In the genomic region with DNA sequence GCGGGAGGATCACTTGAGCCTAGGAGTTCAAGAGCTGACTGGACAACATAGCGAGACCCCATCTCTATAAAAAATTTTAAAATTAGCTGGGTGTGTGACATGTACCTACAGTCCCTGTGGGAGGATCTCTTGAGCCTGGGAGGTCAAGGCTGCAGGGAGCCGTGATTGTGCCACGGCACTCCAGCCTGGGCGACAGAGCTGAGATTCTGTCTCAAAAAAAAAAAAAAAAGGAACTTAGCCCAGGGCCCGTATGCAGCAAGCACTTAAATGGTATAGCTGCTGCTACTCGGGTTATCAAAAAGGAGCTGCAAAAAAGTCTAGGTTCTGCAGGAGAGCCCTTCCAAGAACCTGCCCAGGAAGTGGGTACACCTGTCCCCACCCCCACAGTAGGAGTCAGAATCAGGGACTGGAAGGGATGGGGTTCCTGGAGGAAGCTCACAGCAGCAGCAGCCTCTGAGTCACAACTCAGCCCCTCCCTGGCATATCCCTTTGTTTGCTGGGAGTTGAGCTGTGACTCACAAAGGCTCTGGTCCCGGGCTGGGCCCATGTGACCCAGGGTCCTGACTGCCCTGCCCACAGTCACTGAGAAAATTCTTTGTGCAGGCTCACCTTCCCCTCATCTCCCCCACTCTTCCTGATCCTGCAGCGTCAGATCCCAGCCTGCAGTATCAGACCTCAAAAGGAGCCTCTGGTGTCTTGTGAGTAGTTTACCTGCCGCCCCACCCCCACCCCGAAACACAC, we compare ENCODE assay signal across 9 cellular contexts. TPM values are rescaled to one million over a fixed set of nuclear protein-coding genes. Genes with fewer than 3 reads are reported as not detected.
DNase-seq lines count a peak whose midpoint lies in the region; ATAC-seq, FAIRE-seq and TF ChIP-seq lines count a peak whose summit lies in the region.
"Had no signal": no experiment of that assay in that cellular context is flagged by ENCODE, and none has a peak within 500 bp of the region (broad histone marks: within the 10 kb centered on the region; RNA-seq: fewer than 3 reads in every experiment).

A gene with protein sequence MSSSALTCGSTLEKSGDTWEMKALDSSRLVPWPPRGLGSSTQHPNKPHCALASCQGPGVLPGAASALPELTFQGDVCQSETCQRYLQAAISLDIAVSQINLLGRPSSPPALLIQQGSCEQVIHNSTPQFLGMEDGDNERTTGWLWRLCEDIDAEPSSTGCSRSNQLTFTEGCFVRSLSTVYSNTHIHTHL (plus strand): TSS at position 576 of the 741 bp plus-strand sequence. CDS start 13,031 bp downstream, outside the sequence.

- no peak for TF ChIP-seq POLR2A in GM12892 (IDR thresholded peaks at IDR 0.05; ENCODE audit: low read depth, low read length)

- CTCF ChIA-PET in BJ (lab: Yijun Ruan, JAX): interaction anchor here (1.6 kb wide), 1 partner anchor 18 kb away, joined by 4 read pairs; no protein-coding TSS in a partner anchor
- CTCF ChIA-PET in activated CD8-positive, alpha-beta memory T cell treated with anti-CD3 and anti-CD28 coated beads, Interleukin-2, amount 10 ng/mL, durations not matched to agents 7 days and 5 days (lab: Charles Lee): no interaction called here

- peaks cover 9% of the 10 kb centered on the region for H3K27me3 Mint-ChIP-seq in activated CD8-positive, alpha-beta memory T cell treated with anti-CD3 and anti-CD28 coated beads, Interleukin-2, amount 10 ng/mL, durations not matched to agents 7 days and 5 days

- H3K4me1 Mint-ChIP-seq in activated CD8-positive, alpha-beta memory T cell treated with anti-CD3 and anti-CD28 coated beads, Interleukin-2, amount 10 ng/mL, durations not matched to agents 7 days and 5 days: peaks cover 7% of the 10 kb centered on the region

- H3K27ac Mint-ChIP-seq in activated CD8-positive, alpha-beta memory T cell treated with anti-CD3 and anti-CD28 coated beads, Interleukin-2, amount 10 ng/mL, durations not matched to agents 7 days and 5 days: no peak within 1 kb of the TSS
- H3K27ac Mint-ChIP-seq: memory B cell had no signal

- H3K36me3 Mint-ChIP-seq in activated CD8-positive, alpha-beta memory T cell treated with anti-CD3 and anti-CD28 coated beads, Interleukin-2, amount 10 ng/mL, durations not matched to agents 7 days and 5 days: no peaks in the 10 kb centered on the region

- no peak for FAIRE-seq in GM12892 (lab: Jason Lieb, UNC)

- H3K9me3 Mint-ChIP-seq in activated CD8-positive, alpha-beta memory T cell treated with anti-CD3 and anti-CD28 coated beads, Interleukin-2, amount 10 ng/mL, durations not matched to agents 7 days and 5 days (ENCODE audit: low read depth): no peaks in the 10 kb centered on the region

- H3K4me3 Mint-ChIP-seq in activated CD8-positive, alpha-beta memory T cell treated with anti-CD3 and anti-CD28 coated beads, Interleukin-2, amount 10 ng/mL, durations not matched to agents 7 days and 5 days: no peak within 1 kb of the TSS
- H3K4me3 Mint-ChIP-seq: memory B cell had no signal

- no peak within 1 kb of the TSS for H3K4me3 ChIP-seq in BJ (ENCODE audit: low read depth, low read length)

- POLR2A ChIA-PET in BJ (lab: Charles Lee): no interaction called here

- H3K36me3 ChIP-seq in BJ (ENCODE audit: control insufficient read depth, insufficient read depth, low read length): no peaks in the 10 kb centered on the region

- peak; percentile 37 for DNase-seq in BJ (ENCODE audit: low read depth)
- peak; percentile 17 for DNase-seq in HuH-7 (ENCODE audit: low spot score)
- DNase-seq in anterior cingulate cortex (lab: John Stamatoyannopoulos, UW): peak in 40 of 58 donors; percentile 6 to 82 (median 34)
- DNase-seq in hippocampal formation (lab: John Stamatoyannopoulos, UW): peak; percentile 7 to 37
- peak; percentile 69 for DNase-seq in sciatic nerve (ENCODE audit: low spot score)
- DNase-seq in activated CD8-positive, alpha-beta memory T cell treated with anti-CD3 and anti-CD28 coated beads, Interleukin-2, amount 10 ng/mL, durations not matched to agents 7 days and 5 days: no peak
- DNase-seq in GM12892 (ENCODE audit: insufficient read length): no peak

- intact Hi-C loops in sciatic nerve (cut with DNase I): no loop called here

- TF ChIP-seq CTCF in BJ (IDR thresholded peaks at IDR 0.05; ENCODE audit: insufficient read depth, low read depth, low read length): no peak

- ATAC-seq in sciatic nerve: peak; percentile 89
- no peak for ATAC-seq in activated CD8-positive, alpha-beta memory T cell treated with anti-CD3 and anti-CD28 coated beads, Interleukin-2, amount 10 ng/mL, durations not matched to agents 7 days and 5 days
- no peak for ATAC-seq in GM21515 (IDR thresholded peaks at IDR 0.05; ENCODE audit: unreplicated experiment)

- no peaks in the 10 kb centered on the region; the same call in 1 of the 2 replicates for H3K27me3 ChIP-seq in BJ (ENCODE audit: control insufficient read depth, insufficient read depth, low read length)

RNA-seq across cellular contexts. Expression of the gene that starts here (rescaled TPM):
- not detected in 2 replicates for polyA plus RNA-seq in BJ (2011; rRNA removed)
- polyA minus RNA-seq in BJ (2011; rRNA and poly(A)+ RNA removed): not detected in 2 replicates
- not detected for total RNA-seq in sciatic nerve
- not detected for total RNA-seq in activated CD8-positive, alpha-beta memory T cell treated with anti-CD3 and anti-CD28 coated beads, Interleukin-2, amount 10 ng/mL, durations not matched to agents 7 days and 5 days
- not detected for polyA plus RNA-seq in GM12892 (2012; ENCODE audit: missing spikeins)

Comparison
In these comparisons a context has a peak if more than half of its experiments do, and no peak if none do; other contexts are left out.
1. Peak in DNase-seq in BJ; RNA of the gene not detected or under 1 TPM.
2. Peak in DNase-seq and ATAC-seq in sciatic nerve; RNA of the gene not detected or under 1 TPM.
3. DNase-seq: peak in HuH-7 (single experiment), anterior cingulate cortex (40 of 58) and hippocampal formation (2 of 2); none in activated CD8-positive, alpha-beta memory T cell treated with anti-CD3 and anti-CD28 coated beads, Interleukin-2, amount 10 ng/mL, durations not matched to agents 7 days and 5 days (single experiment) and GM12892 (single experiment).